19 cellular contexts compared by ENCODE assay signal in the genomic region with DNA sequence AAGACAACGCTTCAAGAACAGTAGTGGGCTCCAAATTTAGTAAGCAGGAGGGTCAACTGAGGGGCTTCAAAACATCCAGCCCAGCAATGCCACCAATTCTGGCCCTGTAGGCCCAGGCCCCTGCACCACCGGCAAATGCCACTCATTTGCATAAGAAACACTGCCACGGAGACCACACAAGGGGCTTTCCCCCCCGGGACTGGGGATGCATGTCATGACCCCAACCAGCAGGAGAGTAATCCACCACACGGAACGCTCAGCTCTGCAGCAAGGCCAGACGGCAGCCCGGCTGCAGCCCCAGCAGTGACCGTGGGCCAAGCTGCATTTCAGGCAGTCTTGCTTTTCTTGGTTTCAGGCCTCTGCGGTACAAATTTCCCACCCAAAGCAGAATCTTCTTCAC. TPM values are rescaled to one million over a fixed set of nuclear protein-coding genes. Genes with fewer than 3 reads are reported as not detected.
DNase-seq lines count a peak whose midpoint lies in the region; ATAC-seq and TF ChIP-seq lines count a peak whose summit lies in the region.
"Had no signal": no experiment of that assay in that cellular context is flagged by ENCODE, and none has a peak within 500 bp of the region (broad histone marks: within the 10 kb centered on the region; RNA-seq: fewer than 3 reads in every experiment).

No MANE protein-coding gene starts in this region.

- H3K36me3 Mint-ChIP-seq in memory B cell, result peaks cover 11% of the 10 kb centered on the region
- H3K36me3 Mint-ChIP-seq in stimulated activated effector memory CD8-positive, alpha-beta T cell treated with anti-CD3 and anti-CD28 coated beads, Interleukin-12 subunit alpha, Interleukin-12 subunit beta, amount 100 ng/mL, for 72 hours, result peaks cover 54% of the 10 kb centered on the region

- H3K27ac Mint-ChIP-seq in memory B cell, result no peak overlapping the region
- no peak overlapping the region for H3K27ac Mint-ChIP-seq in stimulated activated effector memory CD8-positive, alpha-beta T cell treated with anti-CD3 and anti-CD28 coated beads, Interleukin-12 subunit alpha, Interleukin-12 subunit beta, amount 100 ng/mL, for 72 hours
- H3K27ac Mint-ChIP-seq: activated T-helper 2 cell treated with anti-CD3 and anti-CD28 coated beads, Interferon-gamma antibody, Interleukin-2, Interleukin-4, amounts not matched to agents 10 μg/mL and 5 μg/mL and 100 μg/mL, durations not matched to agents 14 hours and 24 hours and 36 hours; dendritic cell treated with granulocyte-macrophage colony-stimulating factor and Interleukin-4, amounts not matched to agents 40 ng/mL and 50 ng/mL, for 4 days had no signal

- H3K36me3 ChIP-seq in H7 (replicated peaks; ENCODE audit: control insufficient read depth, insufficient read depth, low read length) (peaks cover 10% of the 10 kb centered on the region), WERI-Rb-1 (peaks cover 38% of the 10 kb centered on the region)
- H3K36me3 ChIP-seq: ovary had no signal

- no peaks in the 10 kb centered on the region for H3K9me3 Mint-ChIP-seq in memory B cell
- no peaks in the 10 kb centered on the region for H3K9me3 Mint-ChIP-seq in stimulated activated effector memory CD8-positive, alpha-beta T cell treated with anti-CD3 and anti-CD28 coated beads, Interleukin-12 subunit alpha, Interleukin-12 subunit beta, amount 100 ng/mL, for 72 hours
- H3K9me3 Mint-ChIP-seq: activated T-helper 2 cell treated with anti-CD3 and anti-CD28 coated beads, Interferon-gamma antibody, Interleukin-2, Interleukin-4, amounts not matched to agents 10 μg/mL and 5 μg/mL and 100 μg/mL, durations not matched to agents 14 hours and 24 hours and 36 hours; dendritic cell treated with granulocyte-macrophage colony-stimulating factor and Interleukin-4, amounts not matched to agents 40 ng/mL and 50 ng/mL, for 4 days had no signal

- H3K4me1 Mint-ChIP-seq in memory B cell, result peaks cover 19% of the 10 kb centered on the region
- peaks cover 24% of the 10 kb centered on the region for H3K4me1 Mint-ChIP-seq in stimulated activated effector memory CD8-positive, alpha-beta T cell treated with anti-CD3 and anti-CD28 coated beads, Interleukin-12 subunit alpha, Interleukin-12 subunit beta, amount 100 ng/mL, for 72 hours

- ATAC-seq in memory B cell (ENCODE audit: low read depth), result peak; percentile 84
- ATAC-seq in stimulated activated effector memory CD8-positive, alpha-beta T cell treated with anti-CD3 and anti-CD28 coated beads, Interleukin-12 subunit alpha, Interleukin-12 subunit beta, amount 100 ng/mL, for 72 hours, result peak; percentile 24
- no peak for ATAC-seq in HG03439 (IDR thresholded peaks at IDR 0.05; ENCODE audit: unreplicated experiment)

- H3K27me3 ChIP-seq in H7 (ENCODE audit: control insufficient read depth, insufficient read depth, low read length) (no peaks in the 10 kb centered on the region), WERI-Rb-1 (ENCODE audit: insufficient read depth, low read depth, severe bottlenecking) (no peaks in the 10 kb centered on the region)
- H3K27me3 ChIP-seq: brain microvascular endothelial cell, left lung, ovary had no signal

- no peak overlapping the region for H3K4me3 Mint-ChIP-seq in memory B cell
- no peak overlapping the region for H3K4me3 Mint-ChIP-seq in stimulated activated effector memory CD8-positive, alpha-beta T cell treated with anti-CD3 and anti-CD28 coated beads, Interleukin-12 subunit alpha, Interleukin-12 subunit beta, amount 100 ng/mL, for 72 hours
- H3K4me3 Mint-ChIP-seq: dendritic cell treated with granulocyte-macrophage colony-stimulating factor and Interleukin-4, amounts not matched to agents 40 ng/mL and 50 ng/mL, for 4 days had no signal

- no peak for TF ChIP-seq CTCF in WERI-Rb-1 (IDR thresholded peaks at IDR 0.05; ENCODE audit: low read depth, low read length)
- TF ChIP-seq CTCF in coronary artery (IDR thresholded peaks at IDR 0.05), result no peak

- peak; percentile 91 for DNase-seq in H7
- DNase-seq in WERI-Rb-1, result peak; percentile 28
- DNase-seq in memory B cell (ENCODE audit: low spot score in 2 of 2), result no peak
- no peak for DNase-seq in stimulated activated effector memory CD8-positive, alpha-beta T cell treated with anti-CD3 and anti-CD28 coated beads, Interleukin-12 subunit alpha, Interleukin-12 subunit beta, amount 100 ng/mL, for 72 hours (ENCODE audit: low spot score in 2 of 2)
- DNase-seq in NOMO-1 treated with DMSO at 0.1 percent for 48 hours (lab: John Stamatoyannopoulos, UW; ENCODE audit: unreplicated experiment), result no peak
- DNase-seq in coronary artery (ENCODE audit: low spot score), result no peak
- DNase-seq: AML-193; foreskin melanocyte; left lung; NCI-H1417 treated with DMSO at 0.1 percent for 48 hours; NCI-H2171 treated with DMSO at 0.1 percent for 48 hours; NCI-H69; ovary; PC-9; stimulated activated CD4-positive, alpha-beta T cell treated with anti-CD3 and anti-CD28 coated beads, Interleukin-4, amount 100 ng/mL, for 1 hour had no signal

- no peak overlapping the region for H3K4me3 ChIP-seq in H7 (ENCODE audit: insufficient read depth, low read depth, low read length)
- no peak overlapping the region for H3K4me3 ChIP-seq in WERI-Rb-1 (ENCODE audit: low read depth, low read length)
- no peak overlapping the region for H3K4me3 ChIP-seq in coronary artery
- H3K4me3 ChIP-seq: left lung, ovary, PC-9 had no signal

- no peaks in the 10 kb centered on the region for H3K27me3 Mint-ChIP-seq in memory B cell
- H3K27me3 Mint-ChIP-seq: dendritic cell treated with granulocyte-macrophage colony-stimulating factor and Interleukin-4, amounts not matched to agents 40 ng/mL and 50 ng/mL, for 4 days had no signal

- H3K9me3 ChIP-seq in WERI-Rb-1 (ENCODE audit: severe bottlenecking), result no peaks in the 10 kb centered on the region
- H3K9me3 ChIP-seq: left lung, ovary had no signal

- H3K27ac ChIP-seq in WERI-Rb-1 (peak overlapping the region; percentile 45), coronary artery (no peak overlapping the region)
- H3K27ac ChIP-seq: brain microvascular endothelial cell, left lung, ovary, PC-9 had no signal

RNA-seq across cellular contexts. Expression of gene TMEM11, which starts 14.1 kb away (rescaled TPM):
- total RNA-seq in H7 (2014; rRNA removed; shearing (Covaris generic)), result 24.2 and 26.1 TPM in 2 replicates

RNA-seq across cellular contexts. Expression of gene NATD1, which starts 53.4 kb away (rescaled TPM):
- total RNA-seq in H7 (2014; rRNA removed; shearing (Covaris generic)), result 12.3 and 12.9 TPM in 2 replicates

Comparison
In these comparisons a context has a peak if more than half of its experiments do, and no peak if none do; other contexts are left out.
1. DNase-seq: peak in H7 (single experiment) and WERI-Rb-1 (single experiment); none in memory B cell (0 of 2), stimulated activated effector memory CD8-positive, alpha-beta T cell treated with anti-CD3 and anti-CD28 coated beads, Interleukin-12 subunit alpha, Interleukin-12 subunit beta, amount 100 ng/mL, for 72 hours (0 of 2), NOMO-1 treated with DMSO at 0.1 percent for 48 hours (single experiment) and coronary artery (single experiment).